17 cellular contexts compared by ENCODE assay signal in genomic region chr10:68124718-68125117, GRCh38. TPM values are rescaled to one million over a fixed set of nuclear protein-coding genes. Genes with fewer than 3 reads are reported as not detected.
A peak's percentile ranks its signal among the peaks of the same experiment; 100 is the strongest.
DNase-seq lines count a peak whose midpoint lies in the region; ATAC-seq and TF ChIP-seq lines count a peak whose summit lies in the region.
"Had no signal": no experiment of that assay in that cellular context is flagged by ENCODE, and none has a peak within 500 bp of the region (broad histone marks: within the 10 kb centered on the region; RNA-seq: fewer than 3 reads in every experiment).

No MANE protein-coding gene starts in this region.

- H3K27ac ChIP-seq in right atrium auricular region (no peak overlapping the region), Panc1 (ENCODE audit: low read length) (peak overlapping the region; percentile 66), psoas muscle (peak overlapping the region; percentile 85)
- H3K27ac ChIP-seq: BLaER1 had no signal

- no TSS peak for BruUV-seq in Panc1 (replicated peaks; lab: Mats Ljungman, UMichigan)

- H3K27me3 ChIP-seq in right atrium auricular region: no peaks in the 10 kb centered on the region
- no peaks in the 10 kb centered on the region for H3K27me3 ChIP-seq in Panc1 (ENCODE audit: control insufficient read depth, insufficient read depth, low read length)
- no peaks in the 10 kb centered on the region for H3K27me3 ChIP-seq in psoas muscle (ENCODE audit: insufficient read depth in 3 of 3, low read length in 2 of 3)
- H3K27me3 ChIP-seq: BLaER1 had no signal

- intact Hi-C loops in left ventricle myocardium superior (cut with micrococcal nuclease): no loop called here
- intact Hi-C loops in Panc1 (cut with micrococcal nuclease; ENCODE audit: unreplicated experiment): no loop called here
- intact Hi-C loops in psoas muscle (cut with DNase I): no loop called here

- H3K4me3 ChIP-seq in right atrium auricular region (no peak overlapping the region), Panc1 (ENCODE audit: low read depth in 2 of 2, low read length in 2 of 2) (no peak overlapping the region), psoas muscle (peak overlapping the region; percentile 47)
- H3K4me3 ChIP-seq: BLaER1 had no signal

- H3K36me3 ChIP-seq in right atrium auricular region: peaks cover 14% of the 10 kb centered on the region
- H3K36me3 ChIP-seq in Panc1 (ENCODE audit: control insufficient read depth, insufficient read depth, low read length): peaks cover 2% of the 10 kb centered on the region; the same call in 1 of the 2 replicates
- H3K36me3 ChIP-seq in psoas muscle (ENCODE audit: insufficient read depth in 1 of 2, low read depth in 1 of 2): peaks cover 0 to 73% of the 10 kb centered on the region in 2 donors
- H3K36me3 ChIP-seq: BLaER1 had no signal

- no peaks in the 10 kb centered on the region for H3K9me3 ChIP-seq in right atrium auricular region
- no peaks in the 10 kb centered on the region for H3K9me3 ChIP-seq in Panc1 (ENCODE audit: control insufficient read depth, insufficient read depth, low read depth, low read length)
- H3K9me3 ChIP-seq in psoas muscle: no peaks in the 10 kb centered on the region
- H3K9me3 ChIP-seq: BLaER1, Caco-2 had no signal

- DNase-seq in left ventricle myocardium superior: no peak
- no peak for DNase-seq in right atrium auricular region (ENCODE audit: low spot score)
- DNase-seq in Panc1 (ENCODE audit: low read depth, low spot score): no peak
- no peak for DNase-seq in psoas muscle
- no peak for DNase-seq in iPS-NIHi11 (ENCODE audit: low spot score)
- DNase-seq: 8988T; AML-193; Caco-2; CD8-positive, alpha-beta memory T cell; DND-41; GDM1 had no signal

- 42 to 55% (median 45%) methylated on average over 3 of the region's 3 CpGs for WGBS in psoas muscle, 3 donors

- ATAC-seq in left ventricle myocardium superior: peak; percentile 32
- ATAC-seq in Panc1: no peak
- peak; percentile 45 to 64 (median 59) for ATAC-seq in psoas muscle
- ATAC-seq in HG02623 (IDR thresholded peaks at IDR 0.05; ENCODE audit: unreplicated experiment): no peak
- no peak for ATAC-seq in GM19035 (IDR thresholded peaks at IDR 0.05; ENCODE audit: unreplicated experiment)
- ATAC-seq: HCT116 had no signal

- CTCF ChIA-PET in Panc1 (lab: Charles Lee): no interaction called here

- TF ChIP-seq CTCF in right atrium auricular region (IDR thresholded peaks at IDR 0.05): no peak
- no peak for TF ChIP-seq CTCF in Panc1 (IDR thresholded peaks at IDR 0.05)
- TF ChIP-seq CTCF in psoas muscle (IDR thresholded peaks at IDR 0.05): no peak

- peaks cover 0 to 7% of the 10 kb centered on the region in 2 donors for H3K4me1 ChIP-seq in right atrium auricular region
- H3K4me1 ChIP-seq in Panc1 (ENCODE audit: control insufficient read depth, insufficient read depth, low read length): peaks cover 54% of the 10 kb centered on the region
- H3K4me1 ChIP-seq in psoas muscle: peaks cover 71% of the 10 kb centered on the region
- H3K4me1 ChIP-seq: BLaER1 had no signal

- POLR2A ChIA-PET in Panc1 (lab: Charles Lee): no interaction called here

- in situ Hi-C loops in Panc1 (cut with HindIII; ENCODE audit: low pct_unique_long_range_greater_than_20kb, low sequenced_read_pairs): no loop called here

RNA-seq across cellular contexts. Expression of gene MYPN, which starts 15.4 kb away (rescaled TPM):
- total RNA-seq in left ventricle myocardium superior (107 TPM), right atrium auricular region (100 to 1,000 TPM in 1 of 2 donors, 10 to 100 TPM in 1; 93.5 to 145 TPM), Panc1 (2021; ENCODE audit: unreplicated experiment) (39.1 TPM), psoas muscle (100 to 1,000 TPM; 216 to 376 (median 312) TPM)
- polyA plus RNA-seq in Panc1 (2012; ENCODE audit: insufficient read length): 16.3 TPM
- polyA plus RNA-seq in psoas muscle: 100 to 1,000 TPM in 1 of 3 donors, 10 to 100 TPM in 2; 24.3 to 117 (median 97.4) TPM
- total RNA-seq: Caco-2; CD8-positive, alpha-beta memory T cell; HT-29 had no signal
- polyA plus RNA-seq: CD8-positive, alpha-beta memory T cell; IgD-negative memory B cell had no signal

RNA-seq across cellular contexts. Expression of gene HERC4, which starts 49.6 kb away (rescaled TPM):
- total RNA-seq in left ventricle myocardium superior (28.3 TPM), right atrium auricular region (10 to 100 TPM; 22.0 to 22.5 TPM), Panc1 (2021; ENCODE audit: unreplicated experiment) (119 TPM), psoas muscle (10 to 100 TPM; 15.1 to 29.4 (median 20.6) TPM)
- polyA plus RNA-seq in Panc1 (2012; ENCODE audit: insufficient read length): 40.5 TPM
- polyA plus RNA-seq in psoas muscle: 10 to 100 TPM in 2 of 3 donors, 1 to 10 TPM in 1; 8.8 to 23.7 (median 17.6) TPM

Comparison
In these comparisons a context has a peak if more than half of its experiments do, and no peak if none do; other contexts are left out.
1. ATAC-seq: peak in left ventricle myocardium superior (single experiment) and psoas muscle (4 of 4); none in Panc1 (single experiment), HG02623 (single experiment) and GM19035 (single experiment).
2. H3K27ac ChIP-seq: peak in Panc1 (single experiment) and psoas muscle (single experiment); none in right atrium auricular region (0 of 2).